ENCODE assay signal across 33 cellular contexts in genomic region chr6:51152594-51152993, GRCh38.
"Had no signal": no experiment of that assay in that cellular context is flagged by ENCODE, and none has a peak within 500 bp of the region (broad histone marks: within the 10 kb centered on the region; RNA-seq: fewer than 3 reads in every experiment).

No MANE protein-coding gene starts in this region.

- DNase-seq: activated CD4-positive, alpha-beta memory T cell treated with anti-CD3 and anti-CD28 coated beads for 36 hours; activated CD4-positive, alpha-beta T cell treated with anti-CD3 and anti-CD28 coated beads for 36 hours; activated CD4-positive, alpha-beta T cell treated with anti-CD3 and anti-CD28 coated beads, Interleukin-2, amount 10 ng/mL, durations not matched to agents 7 days and 5 days; activated CD8-positive, alpha-beta memory T cell treated with anti-CD3 and anti-CD28 coated beads, Interleukin-2, amount 50 U/mL, for 4 hours; activated gamma-delta T cell treated with Interleukin-2 at 50 U/mL for 16 hours; activated naive CD4-positive, alpha-beta T cell treated with anti-CD3 and anti-CD28 coated beads for 36 hours; activated T-cell treated with anti-CD3 and anti-CD28 coated beads for 4 hours; activated T-cell treated with anti-CD3 and anti-CD28 coated beads, Interleukin-2, amount 50 U/mL, for 4 hours; adrenal gland; body of pancreas; caudate nucleus; cerebellar nuclear complex; Karpas-422; KBM-7; NCI-H1105; NCI-H1417 treated with DMSO at 0.1 percent for 48 hours; NCI-H187 treated with DMSO at 0.1 percent for 48 hours; NCI-H2081; NCI-H2171 treated with DMSO at 0.1 percent for 48 hours; NCI-H2227 treated with DMSO at 0.1 percent for 48 hours; NCI-H446; NCI-H510A treated with DMSO at 0.1 percent for 48 hours; NCI-H526 treated with DMSO at 0.1 percent for 48 hours; NK-92 treated with Interleukin-12 subunit alpha and Interleukin-12 subunit beta, amount 100 ng/mL, for 24 hours; PC-3; Peyer's patch; RPMI8226; SHP77 treated with DMSO at 0.1 percent for 48 hours; SW 1271; T-helper 1 cell; T-helper 2 cell; T-helper 9 cell had no signal

- H3K27me3 ChIP-seq: adrenal gland, body of pancreas, breast epithelium, Peyer's patch had no signal

- H3K27ac ChIP-seq: adrenal gland, body of pancreas, breast epithelium, Peyer's patch had no signal

- H3K4me3 ChIP-seq: adrenal gland, body of pancreas, breast epithelium, Peyer's patch had no signal

- H3K4me1 ChIP-seq: adrenal gland, body of pancreas, breast epithelium, Peyer's patch had no signal

- H3K9me3 ChIP-seq: adrenal gland, body of pancreas, breast epithelium, Peyer's patch had no signal

- H3K36me3 ChIP-seq: adrenal gland, breast epithelium, Peyer's patch had no signal
